In genomic region chr22:43263645-43264514, GRCh38 we compare ENCODE assay signal across 1 cellular context.
TF ChIP-seq lines count a peak whose summit lies in the region.

No MANE protein-coding gene starts in this region.

TF ChIP-seq in K562, 482 proteins besides CTCF, POLR2A, EP300 and RAD21 (continued from another document and continues in another):
- TF ChIP-seq CHD7 (IDR thresholded peaks at IDR 0.05; ENCODE audit: low read depth, low read length) (no peak), UBTF (IDR thresholded peaks at IDR 0.05; ENCODE audit: borderline replicate concordance in 1 of 2, low read depth in 2 of 2, low read length in 2 of 2) (no peak), MAX (CRISPR knock-in tag; IDR thresholded peaks at IDR 0.05) (peak; percentile 26; the same call in 1 of the 2 replicates), HNRNPH1 (optimal IDR thresholded peaks at IDR 0.05; ENCODE audit: low read depth, low read length) (no peak), HMGN3 (IDR thresholded peaks at IDR 0.05; ENCODE audit: borderline replicate concordance, extremely low read depth, insufficient read length, low read depth, low read length) (no peak), HSF4 (CRISPR knock-in tag; IDR thresholded peaks at IDR 0.05; ENCODE audit: borderline replicate concordance) (no peak), ZBTB49 (CRISPR knock-in tag; IDR thresholded peaks at IDR 0.05; ENCODE audit: borderline replicate concordance) (no peak), MAFK (IDR thresholded peaks at IDR 0.05; ENCODE audit: low read length) (0 out of 2 replicates have a peak, but pooled peaks have one; percentile 7), POLR2AphosphoS2 (IDR thresholded peaks at IDR 0.05; ENCODE audit: low read length) (no peak), CREBBP (IDR thresholded peaks at IDR 0.05; ENCODE audit: low read depth, low read length) (no peak), MLLT1 (IDR thresholded peaks at IDR 0.05) (peak in 1 of 2 experiments; percentile 91; a peak in 2 of 4 replicates), FOXM1 (IDR thresholded peaks at IDR 0.05; ENCODE audit: low read depth) (peak; percentile 36; the same call in 1 of the 2 replicates), FOXM1 (CRISPR knock-in tag; IDR thresholded peaks at IDR 0.05; ENCODE audit: low read depth) (no peak), ZNF740 (CRISPR knock-in tag; IDR thresholded peaks at IDR 0.05) (no peak), ZNF740 (tag; IDR thresholded peaks at IDR 0.05) (no peak), ARID3B (CRISPR knock-in tag; IDR thresholded peaks at IDR 0.05; ENCODE audit: borderline replicate concordance) (no peak), CREM (IDR thresholded peaks at IDR 0.05; ENCODE audit: low read depth) (peak; percentile 75), ZFX (CRISPR knock-in tag; IDR thresholded peaks at IDR 0.05) (no peak), BRD9 (IDR thresholded peaks at IDR 0.05; ENCODE audit: low read depth, partially characterized antibody) (no peak), RFX5 (IDR thresholded peaks at IDR 0.05; ENCODE audit: low read depth, low read length) (no peak), E2F5 (CRISPR knock-in tag; IDR thresholded peaks at IDR 0.05) (no peak), E2F8 (IDR thresholded peaks at IDR 0.05; ENCODE audit: low read depth, partially characterized antibody) (no peak), NFE2 (IDR thresholded peaks at IDR 0.05; ENCODE audit: low read depth) (peak; percentile 49), ZNF766 (CRISPR knock-in tag; conservative IDR thresholded peaks at IDR 0.05) (no peak), CSDE1 (IDR thresholded peaks at IDR 0.05) (no peak), ZNF551 (CRISPR knock-in tag; IDR thresholded peaks at IDR 0.05) (no peak), YBX1 (IDR thresholded peaks at IDR 0.05) (no peak), RBM39 (optimal IDR thresholded peaks at IDR 0.05; ENCODE audit: low read depth, low read length) (no peak)
